In the genomic region with DNA sequence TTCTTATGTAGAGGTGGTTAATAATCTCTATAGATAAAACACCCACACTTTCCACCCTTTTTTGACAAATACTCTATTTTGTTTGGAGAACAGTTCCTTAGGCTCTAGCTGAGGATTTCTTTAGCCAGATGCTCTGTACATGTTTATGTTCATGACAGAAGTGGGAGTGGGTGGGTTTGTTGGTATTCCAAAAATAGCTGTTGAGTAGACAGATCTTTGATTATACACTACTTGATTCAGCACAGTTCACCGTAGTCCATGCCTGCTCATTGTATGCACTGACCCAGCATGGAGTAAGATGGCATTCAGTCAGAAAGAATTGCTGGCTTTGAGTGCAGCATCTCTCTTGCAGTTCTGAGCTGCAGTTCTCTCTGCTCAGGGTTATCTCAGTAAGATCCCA, we compare ENCODE assay signal across 25 cellular contexts. TPM values are rescaled to one million over a fixed set of nuclear protein-coding genes. Genes with fewer than 3 reads are reported as not detected.
"Had no signal": no experiment of that assay in that cellular context is flagged by ENCODE, and none has a peak within 500 bp of the region (broad histone marks: within the 10 kb centered on the region; RNA-seq: fewer than 3 reads in every experiment).

No MANE protein-coding gene starts in this region.

- H3K9me3 ChIP-seq: lower lobe of right lung, upper lobe of left lung had no signal

- H3K36me3 ChIP-seq: lower lobe of right lung, neural progenitor cell, spleen, upper lobe of left lung had no signal

- FAIRE-seq: bronchial epithelial cell, TTC549 had no signal

- H3K9ac ChIP-seq: neural progenitor cell had no signal

- H3K79me2 ChIP-seq: hepatocyte had no signal

- H3K27me3 ChIP-seq: hepatocyte, neural progenitor cell, spleen, upper lobe of left lung had no signal

- H3K27ac ChIP-seq: epithelial cell of prostate, hepatocyte, lower lobe of right lung, neural progenitor cell, spleen, upper lobe of left lung had no signal

- H3K27ac Mint-ChIP-seq: activated naive CD8-positive, alpha-beta T cell treated with anti-CD3 and anti-CD28 coated beads, Interleukin-2, amount 10 ng/mL, durations not matched to agents 7 days and 5 days; activated T-helper 2 cell treated with anti-CD3 and anti-CD28 coated beads, Interferon-gamma antibody, Interleukin-2, Interleukin-4, amounts not matched to agents 10 μg/mL and 5 μg/mL and 100 μg/mL, durations not matched to agents 14 hours and 24 hours and 36 hours; immature natural killer cell; naive thymus-derived CD4-positive, alpha-beta T cell; neural progenitor cell; progenitor cell of endocrine pancreas had no signal

- H3K4me1 Mint-ChIP-seq: activated naive CD8-positive, alpha-beta T cell treated with anti-CD3 and anti-CD28 coated beads, Interleukin-2, amount 10 ng/mL, durations not matched to agents 7 days and 5 days; immature natural killer cell; naive thymus-derived CD4-positive, alpha-beta T cell; neural progenitor cell had no signal

- H3K4me1 ChIP-seq: lower lobe of right lung, neural progenitor cell, spleen, upper lobe of left lung had no signal

- ATAC-seq: activated T-cell treated with anti-CD3 and anti-CD28 coated beads, Interleukin-2, amount 50 U/mL, for 4 hours; left lobe of liver; lower lobe of right lung; naive thymus-derived CD4-positive, alpha-beta T cell had no signal

- H3K4me2 ChIP-seq: hepatocyte, neural progenitor cell had no signal

- H3K9me3 Mint-ChIP-seq: activated naive CD8-positive, alpha-beta T cell treated with anti-CD3 and anti-CD28 coated beads, Interleukin-2, amount 10 ng/mL, durations not matched to agents 7 days and 5 days; activated T-helper 2 cell treated with anti-CD3 and anti-CD28 coated beads, Interferon-gamma antibody, Interleukin-2, Interleukin-4, amounts not matched to agents 10 μg/mL and 5 μg/mL and 100 μg/mL, durations not matched to agents 14 hours and 24 hours and 36 hours; neural progenitor cell had no signal

- H3K36me3 Mint-ChIP-seq: activated naive CD8-positive, alpha-beta T cell treated with anti-CD3 and anti-CD28 coated beads, Interleukin-2, amount 10 ng/mL, durations not matched to agents 7 days and 5 days; immature natural killer cell; naive thymus-derived CD4-positive, alpha-beta T cell had no signal

- H3K4me3 Mint-ChIP-seq: activated naive CD8-positive, alpha-beta T cell treated with anti-CD3 and anti-CD28 coated beads, Interleukin-2, amount 10 ng/mL, durations not matched to agents 7 days and 5 days; activated T-cell treated with anti-CD3 and anti-CD28 coated beads, Interleukin-2, amount 50 U/mL, for 4 hours; immature natural killer cell; naive thymus-derived CD4-positive, alpha-beta T cell; neural progenitor cell had no signal

- H3K27me3 Mint-ChIP-seq: progenitor cell of endocrine pancreas had no signal

- H3K4me3 ChIP-seq: hepatocyte, lower lobe of right lung, neural progenitor cell, spleen, upper lobe of left lung had no signal

- DNase-seq: activated CD4-positive, alpha-beta T cell treated with anti-CD3 and anti-CD28 coated beads for 1 hour; activated CD8-positive, alpha-beta memory T cell treated with anti-CD3 and anti-CD28 coated beads, Interleukin-2, amount 50 U/mL, for 48 hours; activated naive CD4-positive, alpha-beta T cell treated with Interleukin-2 at 50 U/mL for 16 hours; activated naive CD8-positive, alpha-beta T cell treated with anti-CD3 and anti-CD28 coated beads, Interleukin-2, amount 10 ng/mL, durations not matched to agents 7 days and 5 days; activated T-cell treated with anti-CD3 and anti-CD28 coated beads, Interleukin-2, amount 50 U/mL, for 4 hours; amniotic stem cell; foreskin melanocyte; glutamatergic neuron; immature natural killer cell; lower lobe of right lung; naive thymus-derived CD4-positive, alpha-beta T cell; retina; spleen; stimulated activated CD4-positive, alpha-beta T cell treated with anti-CD3 and anti-CD28 coated beads, Interleukin-4, amount 100 ng/mL, for 1 hour; stimulated activated naive CD4-positive, alpha-beta T cell; T-helper 1 cell; upper lobe of left lung had no signal

- H2AFZ ChIP-seq: hepatocyte, neural progenitor cell had no signal

RNA-seq across cellular contexts. Expression of gene LRRC49, which starts 28.7 kb away (rescaled TPM):
- total RNA-seq: activated naive CD8-positive, alpha-beta T cell treated with anti-CD3 and anti-CD28 coated beads, Interleukin-2, amount 10 ng/mL, durations not matched to agents 7 days and 5 days; activated T-cell treated with anti-CD3 and anti-CD28 coated beads, Interleukin-2, amount 50 U/mL, for 4 hours; activated T-helper 2 cell treated with anti-CD3 and anti-CD28 coated beads, Interferon-gamma antibody, Interleukin-2, Interleukin-4, amounts not matched to agents 10 μg/mL and 5 μg/mL and 100 μg/mL, durations not matched to agents 14 hours and 24 hours and 36 hours; naive thymus-derived CD4-positive, alpha-beta T cell had no signal
- polyA plus RNA-seq: naive thymus-derived CD4-positive, alpha-beta T cell had no signal

RNA-seq across cellular contexts. Expression of gene THAP10, which starts 29.1 kb away (rescaled TPM):
- total RNA-seq: activated naive CD8-positive, alpha-beta T cell treated with anti-CD3 and anti-CD28 coated beads, Interleukin-2, amount 10 ng/mL, durations not matched to agents 7 days and 5 days; activated T-cell treated with anti-CD3 and anti-CD28 coated beads, Interleukin-2, amount 50 U/mL, for 4 hours had no signal
- polyA plus RNA-seq: naive thymus-derived CD4-positive, alpha-beta T cell had no signal
